In the genomic region with DNA sequence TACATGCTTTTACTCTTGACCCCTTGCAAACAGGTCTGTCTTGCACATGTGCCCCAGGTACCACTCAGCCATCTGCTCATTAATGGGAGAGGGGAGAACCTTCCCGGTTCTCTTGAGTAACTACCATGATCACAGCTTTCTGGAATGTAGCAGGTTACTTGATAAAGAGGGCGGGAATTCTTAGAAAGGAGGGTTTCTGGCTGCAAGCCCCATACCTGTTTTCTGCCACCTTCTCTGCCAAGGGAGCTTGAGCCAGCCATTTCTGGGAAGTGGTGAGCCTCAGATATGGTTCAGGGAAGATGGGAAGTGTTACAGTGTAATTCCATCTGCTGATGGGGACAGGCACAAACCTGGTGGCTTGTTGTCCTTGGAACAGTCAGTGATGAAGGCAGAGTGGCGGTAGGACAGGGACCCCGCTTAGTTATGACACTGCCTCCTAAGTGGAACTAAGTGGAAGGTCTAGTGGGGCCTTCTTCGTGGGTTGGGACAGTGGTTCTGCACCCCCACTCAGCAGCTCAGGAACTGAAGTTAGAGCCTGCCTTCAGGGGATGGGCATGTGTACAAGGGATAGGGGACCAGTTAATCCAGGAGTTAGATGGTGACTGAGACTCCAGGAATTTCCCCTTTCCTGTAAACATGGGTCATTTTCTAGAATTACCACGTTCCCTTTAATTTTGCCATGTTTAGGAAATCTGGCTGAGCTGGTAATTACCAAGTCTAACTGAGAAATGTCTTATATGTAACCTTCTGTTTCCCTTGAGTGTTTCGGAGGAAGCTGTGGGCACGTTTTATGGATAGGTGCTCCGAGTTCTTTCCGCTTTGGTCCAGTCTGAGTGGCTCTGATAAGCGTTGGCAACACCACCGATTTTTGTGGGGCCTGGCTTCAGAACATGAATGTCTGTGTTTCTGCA, we compare ENCODE assay signal across 8 cellular contexts. TPM values are rescaled to one million over a fixed set of nuclear protein-coding genes. Genes with fewer than 3 reads are reported as not detected.
DNase-seq lines count a peak whose midpoint lies in the region; ATAC-seq, FAIRE-seq and TF ChIP-seq lines count a peak whose summit lies in the region.

No MANE protein-coding gene starts in this region.

- FAIRE-seq in small intestine (lab: Jason Lieb, UNC), result no peak

- peak overlapping the region; percentile 47 for H3K27ac ChIP-seq in CD4-positive, alpha-beta T cell (ENCODE audit: low read depth, low read length)
- peak overlapping the region in 1 of 2 donors; percentile 31 for H3K27ac ChIP-seq in small intestine (ENCODE audit: low read depth in 1 of 2, low read length in 1 of 2)

- no peak for TF ChIP-seq CTCF in CD4-positive, alpha-beta T cell (IDR thresholded peaks at IDR 0.05)
- TF ChIP-seq CTCF in MCF 10A (IDR thresholded peaks at IDR 0.05; ENCODE audit: unreplicated experiment), result no peak

- H3K27me3 Mint-ChIP-seq in CD4-positive, alpha-beta T cell, result no peaks in the 10 kb centered on the region
- H3K27me3 Mint-ChIP-seq in MCF 10A (ENCODE audit: insufficient read depth, unreplicated experiment), result no peaks in the 10 kb centered on the region
- no peaks in the 10 kb centered on the region for H3K27me3 Mint-ChIP-seq in naive thymus-derived CD8-positive, alpha-beta T cell

- peaks cover 2 to 21% of the 10 kb centered on the region in 2 donors for H3K4me1 ChIP-seq in small intestine (ENCODE audit: control insufficient read depth in 2 of 2, insufficient read depth in 1 of 2, low read depth in 1 of 2, low read length in 1 of 2)

- no peak for ATAC-seq in CD4-positive, alpha-beta T cell (ENCODE audit: poor library complexity)
- ATAC-seq in naive thymus-derived CD8-positive, alpha-beta T cell, result peak; percentile 6 to 15
- no peak for ATAC-seq in GM19328 (IDR thresholded peaks at IDR 0.05; ENCODE audit: unreplicated experiment)
- ATAC-seq in GM19463 (IDR thresholded peaks at IDR 0.05; ENCODE audit: unreplicated experiment), result no peak

- intact Hi-C loops in CD4-positive, alpha-beta T cell (cut with DNase I, micrococcal nuclease), result loop anchor here (5.0 kb wide), 1 partner anchor 33 kb away; a partner anchor contains a TSS
- intact Hi-C loops in MCF 10A (cut with micrococcal nuclease), result no loop called here

- peak overlapping the region; percentile 84 for H3K4me3 Mint-ChIP-seq in CD4-positive, alpha-beta T cell
- H3K4me3 Mint-ChIP-seq in MCF 10A (ENCODE audit: unreplicated experiment), result no peak overlapping the region
- peak overlapping the region; percentile 68 to 89 (median 78) for H3K4me3 Mint-ChIP-seq in naive thymus-derived CD8-positive, alpha-beta T cell

- H3K9me3 Mint-ChIP-seq in CD4-positive, alpha-beta T cell, result no peaks in the 10 kb centered on the region
- no peaks in the 10 kb centered on the region for H3K9me3 Mint-ChIP-seq in MCF 10A (ENCODE audit: unreplicated experiment)
- H3K9me3 Mint-ChIP-seq in naive thymus-derived CD8-positive, alpha-beta T cell, result no peaks in the 10 kb centered on the region

- 70 to 73% (median 72%) methylated on average over 12 of the region's 12 CpGs for WGBS in small intestine, 3 donors

- no peaks in the 10 kb centered on the region for H3K36me3 ChIP-seq in small intestine (ENCODE audit: control insufficient read depth in 2 of 2, insufficient read depth in 2 of 2, low read length in 2 of 2)

- peaks cover 92% of the 10 kb centered on the region for H3K4me1 Mint-ChIP-seq in CD4-positive, alpha-beta T cell (ENCODE audit: low read depth)
- H3K4me1 Mint-ChIP-seq in MCF 10A (ENCODE audit: insufficient read depth, unreplicated experiment), result peaks cover 34% of the 10 kb centered on the region
- H3K4me1 Mint-ChIP-seq in naive thymus-derived CD8-positive, alpha-beta T cell, result peaks cover 62 to 92% (median 87%) of the 10 kb centered on the region in 4 donors

- no peaks in the 10 kb centered on the region for H3K36me3 Mint-ChIP-seq in CD4-positive, alpha-beta T cell (ENCODE audit: low read depth)
- H3K36me3 Mint-ChIP-seq in MCF 10A (ENCODE audit: insufficient read depth, unreplicated experiment), result no peaks in the 10 kb centered on the region
- peaks cover 0 to 2% (median 0%) of the 10 kb centered on the region in 3 donors for H3K36me3 Mint-ChIP-seq in naive thymus-derived CD8-positive, alpha-beta T cell

- H3K4me3 ChIP-seq in small intestine (ENCODE audit: low read depth in 1 of 2, low read length in 2 of 2), result no peak overlapping the region

- POLR2A ChIA-PET in CD4-positive, alpha-beta T cell (lab: Charles Lee), result interaction anchor here (1.6 to 2.7 kb wide), 4 partner anchors 11 to 34 kb away, joined by 4 to 15 read pairs (median 7); no protein-coding TSS in a partner anchor
- POLR2A ChIA-PET in MCF 10A (lab: Yijun Ruan, JAX), result interaction anchor here (0.8 to 1.4 kb wide), 5 partner anchors 10 to 75 kb away, joined by 3 read pairs; no protein-coding TSS in a partner anchor
- POLR2A ChIA-PET in naive thymus-derived CD8-positive, alpha-beta T cell (lab: Charles Lee), result interaction anchor here (1.4 to 1.6 kb wide), 2 partner anchors 10 to 28 kb away, joined by 4 to 7 read pairs; no protein-coding TSS in a partner anchor

- peak overlapping the region; percentile 83 for H3K27ac Mint-ChIP-seq in CD4-positive, alpha-beta T cell
- peak overlapping the region; percentile 79 for H3K27ac Mint-ChIP-seq in MCF 10A (ENCODE audit: low read depth, unreplicated experiment)
- peak overlapping the region; percentile 85 to 96 (median 92) for H3K27ac Mint-ChIP-seq in naive thymus-derived CD8-positive, alpha-beta T cell

- CTCF ChIA-PET in CD4-positive, alpha-beta T cell (lab: Charles Lee), result interaction anchor here (1.2 to 1.7 kb wide), 2 partner anchors 45 to 66 kb away, joined by 3 to 6 read pairs; no protein-coding TSS in a partner anchor
- CTCF ChIA-PET in MCF 10A (lab: Yijun Ruan, JAX), result interaction anchor here (0.8 to 1.2 kb wide), 2 partner anchors 8 to 10 kb away, joined by 3 to 4 read pairs; no protein-coding TSS in a partner anchor

- no TSS peak for BruUV-seq in MCF 10A (replicated peaks; lab: Mats Ljungman, UMichigan)

- no peak for DNase-seq in CD4-positive, alpha-beta T cell
- peak; percentile 73 for DNase-seq in M059J (ENCODE audit: low read depth)
- DNase-seq in MCF 10A (ENCODE audit: unreplicated experiment), result peak; percentile 71
- DNase-seq in naive thymus-derived CD8-positive, alpha-beta T cell, result peak in 2 of 10 donors; percentile 17 to 30
- no peak for DNase-seq in mucosa of gallbladder (ENCODE audit: low spot score)
- no peak for DNase-seq in small intestine

- no peaks in the 10 kb centered on the region for H3K9me3 ChIP-seq in CD4-positive, alpha-beta T cell (ENCODE audit: control insufficient read depth, low read length)
- no peaks in the 10 kb centered on the region for H3K9me3 ChIP-seq in small intestine (ENCODE audit: control insufficient read depth, low read depth)

- H3K27me3 ChIP-seq in CD4-positive, alpha-beta T cell (ENCODE audit: control insufficient read depth, insufficient read depth, low read length), result no peaks in the 10 kb centered on the region
- no peaks in the 10 kb centered on the region for H3K27me3 ChIP-seq in small intestine (ENCODE audit: control insufficient read depth in 2 of 2, insufficient read depth in 2 of 2, low read length in 2 of 2)

RNA-seq across cellular contexts. Expression of a gene that starts 35.2 kb away (rescaled TPM):
- 10 to 100 TPM; 60.0 to 64.8 TPM for total RNA-seq in CD4-positive, alpha-beta T cell
- total RNA-seq in M059J (2014; rRNA removed; shearing (Covaris generic)), result 6.4 and 13.9 TPM in 2 replicates
- 62.2 and 77.9 TPM in 2 replicates for total RNA-seq in MCF 10A (2022)
- 10 to 100 TPM; 72.1 to 76.9 TPM for total RNA-seq in naive thymus-derived CD8-positive, alpha-beta T cell
- 10 to 100 TPM in 1 of 3 donors, 1 to 10 TPM in 2; 3.8 to 18.3 (median 5.6) TPM for polyA plus RNA-seq in naive thymus-derived CD8-positive, alpha-beta T cell
- total RNA-seq in mucosa of gallbladder, result 58.6 TPM
- polyA plus RNA-seq in small intestine, result 10 to 100 TPM in 2 of 3 donors, 1 to 10 TPM in 1; 8.9 to 27.9 (median 13.9) TPM

Comparison
In these comparisons a context has a peak if more than half of its experiments do, and no peak if none do; other contexts are left out.
1. ATAC-seq: peak in naive thymus-derived CD8-positive, alpha-beta T cell (2 of 2); none in CD4-positive, alpha-beta T cell (single experiment), GM19328 (single experiment) and GM19463 (single experiment).
2. DNase-seq: peak in M059J (single experiment) and MCF 10A (single experiment); none in CD4-positive, alpha-beta T cell (0 of 10), mucosa of gallbladder (single experiment) and small intestine (single experiment).
3. Peak in every context shown above with its lines, with median percentiles within 50 percentile points of each other: H3K27ac Mint-ChIP-seq.